In the genomic region with DNA sequence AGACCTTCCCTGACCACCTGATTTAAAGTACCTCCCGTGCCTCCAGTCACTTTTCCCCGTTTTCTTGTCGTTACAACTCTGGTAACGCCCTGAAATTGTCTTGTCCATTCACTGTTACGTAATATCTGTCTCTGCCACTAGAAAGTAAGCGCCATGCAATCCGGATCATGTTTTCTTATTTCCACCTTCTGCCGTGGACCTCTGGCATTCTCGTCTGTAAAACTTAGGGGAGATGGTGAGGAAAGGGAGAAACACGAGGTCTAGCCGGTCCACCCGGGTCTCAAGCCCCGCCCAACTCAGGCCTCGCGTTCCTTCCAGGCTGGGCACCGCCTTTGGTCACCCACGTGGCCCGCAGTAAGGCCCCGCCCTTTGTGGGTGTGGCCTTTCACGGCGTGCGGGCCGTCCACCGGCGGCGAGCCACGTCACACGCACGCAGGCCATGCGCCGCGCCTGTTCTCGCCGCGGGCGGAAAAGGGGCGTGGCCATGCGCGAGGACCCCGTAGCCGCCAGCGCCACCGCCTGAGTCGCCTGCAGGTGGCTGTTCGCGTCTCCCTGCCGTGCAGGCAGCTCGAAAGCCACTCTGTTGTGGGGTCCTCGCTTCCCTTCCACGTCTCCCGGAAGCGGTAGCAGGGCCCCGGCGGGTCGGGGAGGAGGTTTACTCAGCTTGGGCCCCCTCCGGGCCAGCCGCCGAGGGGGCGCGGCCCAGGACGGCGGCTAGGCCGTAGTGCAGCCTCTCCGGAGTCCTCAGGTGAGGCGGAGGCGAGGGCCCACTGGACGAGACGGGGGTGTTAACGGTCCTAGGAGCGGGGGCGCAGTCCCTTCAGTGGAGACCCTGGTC, we compare ENCODE assay signal across 1 cellular context.
TF ChIP-seq lines count a peak whose summit lies in the region.

A gene with protein sequence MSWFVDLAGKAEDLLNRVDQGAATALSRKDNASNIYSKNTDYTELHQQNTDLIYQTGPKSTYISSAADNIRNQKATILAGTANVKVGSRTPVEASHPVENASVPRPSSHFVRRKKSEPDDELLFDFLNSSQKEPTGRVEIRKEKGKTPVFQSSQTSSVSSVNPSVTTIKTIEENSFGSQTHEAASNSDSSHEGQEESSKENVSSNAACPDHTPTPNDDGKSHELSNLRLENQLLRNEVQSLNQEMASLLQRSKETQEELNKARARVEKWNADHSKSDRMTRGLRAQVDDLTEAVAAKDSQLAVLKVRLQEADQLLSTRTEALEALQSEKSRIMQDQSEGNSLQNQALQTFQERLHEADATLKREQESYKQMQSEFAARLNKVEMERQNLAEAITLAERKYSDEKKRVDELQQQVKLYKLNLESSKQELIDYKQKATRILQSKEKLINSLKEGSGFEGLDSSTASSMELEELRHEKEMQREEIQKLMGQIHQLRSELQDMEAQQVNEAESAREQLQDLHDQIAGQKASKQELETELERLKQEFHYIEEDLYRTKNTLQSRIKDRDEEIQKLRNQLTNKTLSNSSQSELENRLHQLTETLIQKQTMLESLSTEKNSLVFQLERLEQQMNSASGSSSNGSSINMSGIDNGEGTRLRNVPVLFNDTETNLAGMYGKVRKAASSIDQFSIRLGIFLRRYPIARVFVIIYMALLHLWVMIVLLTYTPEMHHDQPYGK (plus strand): TSS at position 597 of the 838 bp plus-strand sequence. CDS start 3,133 bp downstream, outside the sequence.

TF ChIP-seq in HepG2, 621 proteins besides CTCF, POLR2A, EP300 and RAD21 (continued from another document and continues in another):
- TF ChIP-seq, protein P1, sequence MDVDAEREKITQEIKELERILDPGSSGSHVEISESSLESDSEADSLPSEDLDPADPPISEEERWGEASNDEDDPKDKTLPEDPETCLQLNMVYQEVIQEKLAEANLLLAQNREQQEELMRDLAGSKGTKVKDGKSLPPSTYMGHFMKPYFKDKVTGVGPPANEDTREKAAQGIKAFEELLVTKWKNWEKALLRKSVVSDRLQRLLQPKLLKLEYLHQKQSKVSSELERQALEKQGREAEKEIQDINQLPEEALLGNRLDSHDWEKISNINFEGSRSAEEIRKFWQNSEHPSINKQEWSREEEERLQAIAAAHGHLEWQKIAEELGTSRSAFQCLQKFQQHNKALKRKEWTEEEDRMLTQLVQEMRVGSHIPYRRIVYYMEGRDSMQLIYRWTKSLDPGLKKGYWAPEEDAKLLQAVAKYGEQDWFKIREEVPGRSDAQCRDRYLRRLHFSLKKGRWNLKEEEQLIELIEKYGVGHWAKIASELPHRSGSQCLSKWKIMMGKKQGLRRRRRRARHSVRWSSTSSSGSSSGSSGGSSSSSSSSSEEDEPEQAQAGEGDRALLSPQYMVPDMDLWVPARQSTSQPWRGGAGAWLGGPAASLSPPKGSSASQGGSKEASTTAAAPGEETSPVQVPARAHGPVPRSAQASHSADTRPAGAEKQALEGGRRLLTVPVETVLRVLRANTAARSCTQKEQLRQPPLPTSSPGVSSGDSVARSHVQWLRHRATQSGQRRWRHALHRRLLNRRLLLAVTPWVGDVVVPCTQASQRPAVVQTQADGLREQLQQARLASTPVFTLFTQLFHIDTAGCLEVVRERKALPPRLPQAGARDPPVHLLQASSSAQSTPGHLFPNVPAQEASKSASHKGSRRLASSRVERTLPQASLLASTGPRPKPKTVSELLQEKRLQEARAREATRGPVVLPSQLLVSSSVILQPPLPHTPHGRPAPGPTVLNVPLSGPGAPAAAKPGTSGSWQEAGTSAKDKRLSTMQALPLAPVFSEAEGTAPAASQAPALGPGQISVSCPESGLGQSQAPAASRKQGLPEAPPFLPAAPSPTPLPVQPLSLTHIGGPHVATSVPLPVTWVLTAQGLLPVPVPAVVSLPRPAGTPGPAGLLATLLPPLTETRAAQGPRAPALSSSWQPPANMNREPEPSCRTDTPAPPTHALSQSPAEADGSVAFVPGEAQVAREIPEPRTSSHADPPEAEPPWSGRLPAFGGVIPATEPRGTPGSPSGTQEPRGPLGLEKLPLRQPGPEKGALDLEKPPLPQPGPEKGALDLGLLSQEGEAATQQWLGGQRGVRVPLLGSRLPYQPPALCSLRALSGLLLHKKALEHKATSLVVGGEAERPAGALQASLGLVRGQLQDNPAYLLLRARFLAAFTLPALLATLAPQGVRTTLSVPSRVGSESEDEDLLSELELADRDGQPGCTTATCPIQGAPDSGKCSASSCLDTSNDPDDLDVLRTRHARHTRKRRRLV (CRISPR knock-in tag; IDR thresholded peaks at IDR 0.05), result no peak
- TF ChIP-seq TCF7 (IDR thresholded peaks at IDR 0.05; ENCODE audit: low read depth) (no peak), ZNF207 (IDR thresholded peaks at IDR 0.05; ENCODE audit: borderline replicate concordance) (no peak), ZNF160 (CRISPR knock-in tag; IDR thresholded peaks at IDR 0.05) (peak; percentile 28; the same call in 1 of the 2 replicates), JUN (CRISPR knock-in tag; IDR thresholded peaks at IDR 0.05) (peak; percentile 17; the same call in 1 of the 2 replicates), ZNF781 (CRISPR knock-in tag; IDR thresholded peaks at IDR 0.05; ENCODE audit: borderline replicate concordance, not compliant biosample characterization) (no peak), ZNF138 (CRISPR knock-in tag; IDR thresholded peaks at IDR 0.05; ENCODE audit: low read depth) (0 out of 2 replicates have a peak, but pooled peaks have one; percentile 78), ZNF737 (CRISPR knock-in tag; IDR thresholded peaks at IDR 0.05; ENCODE audit: borderline replicate concordance) (no peak), ZIK1 (CRISPR knock-in tag; IDR thresholded peaks at IDR 0.05; ENCODE audit: borderline replicate concordance, low read depth) (no peak; the same call in 1 of the 2 replicates), HOXA3 (CRISPR knock-in tag; IDR thresholded peaks at IDR 0.05) (peak; percentile 92), HMG20B (CRISPR knock-in tag; conservative IDR thresholded peaks at IDR 0.05) (0 out of 2 replicates have a peak, but pooled peaks have one; percentile 19), BHLHE40 (IDR thresholded peaks at IDR 0.05; ENCODE audit: low read length) (no peak), ZBTB7A (CRISPR knock-in tag; IDR thresholded peaks at IDR 0.05) (no peak), BORCS8-MEF2B (CRISPR knock-in tag; IDR thresholded peaks at IDR 0.05) (no peak), NR2F6 (IDR thresholded peaks at IDR 0.05) (no peak), NR2F6 (CRISPR knock-in tag; IDR thresholded peaks at IDR 0.05) (no peak; the same call in 1 of the 2 replicates), SALL1 (CRISPR knock-in tag; IDR thresholded peaks at IDR 0.05) (peak; percentile 83; the same call in 1 of the 2 replicates), CREB1 (IDR thresholded peaks at IDR 0.05) (peak; percentile 95), CREB1 (CRISPR knock-in tag; IDR thresholded peaks at IDR 0.05) (peak; percentile 67; the same call in 1 of the 2 replicates), NFRKB (IDR thresholded peaks at IDR 0.05) (no peak)
- TF ChIP-seq, protein P2, sequence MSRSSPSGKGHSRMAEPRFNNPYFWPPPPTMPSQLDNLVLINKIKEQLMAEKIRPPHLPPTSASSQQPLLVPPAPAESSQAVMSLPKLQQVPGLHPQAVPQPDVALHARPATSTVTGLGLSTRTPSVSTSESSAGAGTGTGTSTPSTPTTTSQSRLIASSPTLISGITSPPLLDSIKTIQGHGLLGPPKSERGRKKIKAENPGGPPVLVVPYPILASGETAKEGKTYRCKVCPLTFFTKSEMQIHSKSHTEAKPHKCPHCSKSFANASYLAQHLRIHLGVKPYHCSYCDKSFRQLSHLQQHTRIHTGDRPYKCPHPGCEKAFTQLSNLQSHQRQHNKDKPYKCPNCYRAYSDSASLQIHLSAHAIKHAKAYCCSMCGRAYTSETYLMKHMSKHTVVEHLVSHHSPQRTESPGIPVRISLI (CRISPR knock-in tag; IDR thresholded peaks at IDR 0.05; ENCODE audit: borderline replicate concordance), result no peak
- TF ChIP-seq, protein P3, sequence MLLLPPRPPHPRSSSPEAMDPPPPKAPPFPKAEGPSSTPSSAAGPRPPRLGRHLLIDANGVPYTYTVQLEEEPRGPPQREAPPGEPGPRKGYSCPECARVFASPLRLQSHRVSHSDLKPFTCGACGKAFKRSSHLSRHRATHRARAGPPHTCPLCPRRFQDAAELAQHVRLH (CRISPR knock-in tag; IDR thresholded peaks at IDR 0.05; ENCODE audit: borderline replicate concordance, low read depth), result peak; percentile 48; the same call in 1 of the 2 replicates
- TF ChIP-seq, protein P4, sequence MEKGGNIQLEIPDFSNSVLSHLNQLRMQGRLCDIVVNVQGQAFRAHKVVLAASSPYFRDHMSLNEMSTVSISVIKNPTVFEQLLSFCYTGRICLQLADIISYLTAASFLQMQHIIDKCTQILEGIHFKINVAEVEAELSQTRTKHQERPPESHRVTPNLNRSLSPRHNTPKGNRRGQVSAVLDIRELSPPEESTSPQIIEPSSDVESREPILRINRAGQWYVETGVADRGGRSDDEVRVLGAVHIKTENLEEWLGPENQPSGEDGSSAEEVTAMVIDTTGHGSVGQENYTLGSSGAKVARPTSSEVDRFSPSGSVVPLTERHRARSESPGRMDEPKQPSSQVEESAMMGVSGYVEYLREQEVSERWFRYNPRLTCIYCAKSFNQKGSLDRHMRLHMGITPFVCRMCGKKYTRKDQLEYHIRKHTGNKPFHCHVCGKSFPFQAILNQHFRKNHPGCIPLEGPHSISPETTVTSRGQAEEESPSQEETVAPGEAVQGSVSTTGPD (CRISPR knock-in tag; IDR thresholded peaks at IDR 0.05), result no peak
- TF ChIP-seq, protein P5, sequence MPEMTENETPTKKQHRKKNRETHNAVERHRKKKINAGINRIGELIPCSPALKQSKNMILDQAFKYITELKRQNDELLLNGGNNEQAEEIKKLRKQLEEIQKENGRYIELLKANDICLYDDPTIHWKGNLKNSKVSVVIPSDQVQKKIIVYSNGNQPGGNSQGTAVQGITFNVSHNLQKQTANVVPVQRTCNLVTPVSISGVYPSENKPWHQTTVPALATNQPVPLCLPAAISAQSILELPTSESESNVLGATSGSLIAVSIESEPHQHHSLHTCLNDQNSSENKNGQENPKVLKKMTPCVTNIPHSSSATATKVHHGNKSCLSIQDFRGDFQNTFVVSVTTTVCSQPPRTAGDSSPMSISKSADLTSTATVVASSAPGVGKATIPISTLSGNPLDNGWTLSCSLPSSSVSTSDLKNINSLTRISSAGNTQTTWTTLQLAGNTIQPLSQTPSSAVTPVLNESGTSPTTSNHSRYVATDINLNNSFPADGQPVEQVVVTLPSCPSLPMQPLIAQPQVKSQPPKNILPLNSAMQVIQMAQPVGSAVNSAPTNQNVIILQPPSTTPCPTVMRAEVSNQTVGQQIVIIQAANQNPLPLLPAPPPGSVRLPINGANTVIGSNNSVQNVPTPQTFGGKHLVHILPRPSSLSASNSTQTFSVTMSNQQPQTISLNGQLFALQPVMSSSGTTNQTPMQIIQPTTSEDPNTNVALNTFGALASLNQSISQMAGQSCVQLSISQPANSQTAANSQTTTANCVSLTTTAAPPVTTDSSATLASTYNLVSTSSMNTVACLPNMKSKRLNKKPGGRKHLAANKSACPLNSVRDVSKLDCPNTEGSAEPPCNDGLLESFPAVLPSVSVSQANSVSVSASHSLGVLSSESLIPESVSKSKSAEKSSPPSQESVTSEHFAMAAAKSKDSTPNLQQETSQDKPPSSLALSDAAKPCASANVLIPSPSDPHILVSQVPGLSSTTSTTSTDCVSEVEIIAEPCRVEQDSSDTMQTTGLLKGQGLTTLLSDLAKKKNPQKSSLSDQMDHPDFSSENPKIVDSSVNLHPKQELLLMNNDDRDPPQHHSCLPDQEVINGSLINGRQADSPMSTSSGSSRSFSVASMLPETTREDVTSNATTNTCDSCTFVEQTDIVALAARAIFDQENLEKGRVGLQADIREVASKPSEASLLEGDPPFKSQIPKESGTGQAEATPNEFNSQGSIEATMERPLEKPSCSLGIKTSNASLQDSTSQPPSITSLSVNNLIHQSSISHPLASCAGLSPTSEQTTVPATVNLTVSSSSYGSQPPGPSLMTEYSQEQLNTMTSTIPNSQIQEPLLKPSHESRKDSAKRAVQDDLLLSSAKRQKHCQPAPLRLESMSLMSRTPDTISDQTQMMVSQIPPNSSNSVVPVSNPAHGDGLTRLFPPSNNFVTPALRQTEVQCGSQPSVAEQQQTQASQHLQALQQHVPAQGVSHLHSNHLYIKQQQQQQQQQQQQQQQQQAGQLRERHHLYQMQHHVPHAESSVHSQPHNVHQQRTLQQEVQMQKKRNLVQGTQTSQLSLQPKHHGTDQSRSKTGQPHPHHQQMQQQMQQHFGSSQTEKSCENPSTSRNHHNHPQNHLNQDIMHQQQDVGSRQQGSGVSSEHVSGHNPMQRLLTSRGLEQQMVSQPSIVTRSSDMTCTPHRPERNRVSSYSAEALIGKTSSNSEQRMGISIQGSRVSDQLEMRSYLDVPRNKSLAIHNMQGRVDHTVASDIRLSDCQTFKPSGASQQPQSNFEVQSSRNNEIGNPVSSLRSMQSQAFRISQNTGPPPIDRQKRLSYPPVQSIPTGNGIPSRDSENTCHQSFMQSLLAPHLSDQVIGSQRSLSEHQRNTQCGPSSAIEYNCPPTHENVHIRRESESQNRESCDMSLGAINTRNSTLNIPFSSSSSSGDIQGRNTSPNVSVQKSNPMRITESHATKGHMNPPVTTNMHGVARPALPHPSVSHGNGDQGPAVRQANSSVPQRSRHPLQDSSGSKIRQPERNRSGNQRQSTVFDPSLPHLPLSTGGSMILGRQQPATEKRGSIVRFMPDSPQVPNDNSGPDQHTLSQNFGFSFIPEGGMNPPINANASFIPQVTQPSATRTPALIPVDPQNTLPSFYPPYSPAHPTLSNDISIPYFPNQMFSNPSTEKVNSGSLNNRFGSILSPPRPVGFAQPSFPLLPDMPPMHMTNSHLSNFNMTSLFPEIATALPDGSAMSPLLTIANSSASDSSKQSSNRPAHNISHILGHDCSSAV (CRISPR knock-in tag; IDR thresholded peaks at IDR 0.05; ENCODE audit: borderline replicate concordance), result no peak
- TF ChIP-seq, protein P6, sequence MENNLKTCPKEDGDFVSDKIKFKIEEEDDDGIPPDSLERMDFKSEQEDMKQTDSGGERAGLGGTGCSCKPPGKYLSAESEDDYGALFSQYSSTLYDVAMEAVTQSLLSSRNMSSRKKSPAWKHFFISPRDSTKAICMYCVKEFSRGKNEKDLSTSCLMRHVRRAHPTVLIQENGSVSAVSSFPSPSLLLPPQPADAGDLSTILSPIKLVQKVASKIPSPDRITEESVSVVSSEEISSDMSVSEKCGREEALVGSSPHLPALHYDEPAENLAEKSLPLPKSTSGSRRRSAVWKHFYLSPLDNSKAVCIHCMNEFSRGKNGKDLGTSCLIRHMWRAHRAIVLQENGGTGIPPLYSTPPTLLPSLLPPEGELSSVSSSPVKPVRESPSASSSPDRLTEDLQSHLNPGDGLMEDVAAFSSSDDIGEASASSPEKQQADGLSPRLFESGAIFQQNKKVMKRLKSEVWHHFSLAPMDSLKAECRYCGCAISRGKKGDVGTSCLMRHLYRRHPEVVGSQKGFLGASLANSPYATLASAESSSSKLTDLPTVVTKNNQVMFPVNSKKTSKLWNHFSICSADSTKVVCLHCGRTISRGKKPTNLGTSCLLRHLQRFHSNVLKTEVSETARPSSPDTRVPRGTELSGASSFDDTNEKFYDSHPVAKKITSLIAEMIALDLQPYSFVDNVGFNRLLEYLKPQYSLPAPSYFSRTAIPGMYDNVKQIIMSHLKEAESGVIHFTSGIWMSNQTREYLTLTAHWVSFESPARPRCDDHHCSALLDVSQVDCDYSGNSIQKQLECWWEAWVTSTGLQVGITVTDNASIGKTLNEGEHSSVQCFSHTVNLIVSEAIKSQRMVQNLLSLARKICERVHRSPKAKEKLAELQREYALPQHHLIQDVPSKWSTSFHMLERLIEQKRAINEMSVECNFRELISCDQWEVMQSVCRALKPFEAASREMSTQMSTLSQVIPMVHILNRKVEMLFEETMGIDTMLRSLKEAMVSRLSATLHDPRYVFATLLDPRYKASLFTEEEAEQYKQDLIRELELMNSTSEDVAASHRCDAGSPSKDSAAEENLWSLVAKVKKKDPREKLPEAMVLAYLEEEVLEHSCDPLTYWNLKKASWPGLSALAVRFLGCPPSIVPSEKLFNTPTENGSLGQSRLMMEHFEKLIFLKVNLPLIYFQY (CRISPR knock-in tag; IDR thresholded peaks at IDR 0.05; ENCODE audit: borderline replicate concordance), result peak; percentile 92
